In the genomic region with DNA sequence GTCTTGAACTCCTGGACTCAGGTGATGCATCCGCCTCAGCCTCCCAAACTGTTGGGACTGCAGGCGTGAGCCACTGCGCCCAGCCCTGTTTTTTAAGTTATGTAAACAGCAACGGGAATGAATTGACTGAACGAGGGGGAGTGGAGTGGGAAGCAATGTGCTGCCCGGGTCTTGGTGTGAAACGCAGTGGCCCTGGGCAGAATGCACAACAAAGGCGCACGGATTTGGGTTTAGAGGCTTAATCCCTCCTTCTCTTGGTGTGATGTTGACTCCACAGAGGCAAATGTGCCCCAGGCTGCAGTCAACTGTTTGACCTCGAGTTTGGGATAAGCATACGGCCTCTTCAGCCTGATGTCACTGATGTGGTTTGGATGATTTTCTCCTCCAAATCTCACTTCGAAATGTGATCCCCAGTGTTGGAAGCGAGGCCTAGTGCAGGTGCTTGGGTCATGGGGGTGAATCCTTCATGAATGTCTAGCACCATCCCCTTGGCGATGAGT, we compare ENCODE assay signal across 17 cellular contexts.
A peak's percentile ranks its signal among the peaks of the same experiment; 100 is the strongest.
DNase-seq lines count a peak whose midpoint lies in the region; ATAC-seq and TF ChIP-seq lines count a peak whose summit lies in the region.
"Had no signal": no experiment of that assay in that cellular context is flagged by ENCODE, and none has a peak within 500 bp of the region (broad histone marks: within the 10 kb centered on the region; RNA-seq: fewer than 3 reads in every experiment).

No MANE protein-coding gene starts in this region.

- DNase-seq in RPMI7951 (ENCODE audit: low read depth) (peak; percentile 10), chondrocyte (ENCODE audit: low spot score) (no peak), progenitor cell of endocrine pancreas (ENCODE audit: low spot score, unreplicated experiment) (no peak), COLO829 (ENCODE audit: low spot score) (no peak), foreskin keratinocyte (no peak)
- DNase-seq in activated naive CD8-positive, alpha-beta T cell treated with anti-CD3 and anti-CD28 coated beads for 36 hours, result no peak
- DNase-seq: ACHN; BE2C; CD4-positive, CD25-positive, alpha-beta regulatory T cell; DMS153; DMS79; GF-D8; GM23248 had no signal

- no peaks in the 10 kb centered on the region for H3K27me3 Mint-ChIP-seq in chondrocyte (ENCODE audit: low read depth)
- no peaks in the 10 kb centered on the region for H3K27me3 Mint-ChIP-seq in progenitor cell of endocrine pancreas
- peaks cover 8% of the 10 kb centered on the region for H3K27me3 Mint-ChIP-seq in activated naive CD8-positive, alpha-beta T cell treated with anti-CD3 and anti-CD28 coated beads for 36 hours

- H3K27ac ChIP-seq in foreskin keratinocyte, result no peak overlapping the region
- H3K27ac ChIP-seq: GM23248 had no signal

- H3K27me3 ChIP-seq in foreskin keratinocyte, result no peaks in the 10 kb centered on the region
- H3K27me3 ChIP-seq: BE2C had no signal

- ATAC-seq in GM21786 (IDR thresholded peaks at IDR 0.05; ENCODE audit: unreplicated experiment), result no peak
- ATAC-seq in foreskin keratinocyte, result no peak
- ATAC-seq: HepG2 had no signal

- peaks cover 1% of the 10 kb centered on the region for H3K36me3 Mint-ChIP-seq in chondrocyte (ENCODE audit: low read depth)
- no peaks in the 10 kb centered on the region for H3K36me3 Mint-ChIP-seq in progenitor cell of endocrine pancreas (ENCODE audit: insufficient read depth)
- H3K36me3 Mint-ChIP-seq in activated naive CD8-positive, alpha-beta T cell treated with anti-CD3 and anti-CD28 coated beads for 36 hours, result no peaks in the 10 kb centered on the region
- H3K36me3 Mint-ChIP-seq: CD4-positive, CD25-positive, alpha-beta regulatory T cell had no signal

- peaks cover 23% of the 10 kb centered on the region for H3K4me1 Mint-ChIP-seq in chondrocyte (ENCODE audit: low read depth)
- peaks cover 2% of the 10 kb centered on the region for H3K4me1 Mint-ChIP-seq in progenitor cell of endocrine pancreas (ENCODE audit: low read depth)
- no peaks in the 10 kb centered on the region for H3K4me1 Mint-ChIP-seq in activated naive CD8-positive, alpha-beta T cell treated with anti-CD3 and anti-CD28 coated beads for 36 hours
- H3K4me1 Mint-ChIP-seq: CD4-positive, CD25-positive, alpha-beta regulatory T cell; IgD-negative memory B cell had no signal

- H3K27ac Mint-ChIP-seq in chondrocyte (ENCODE audit: unreplicated experiment) (peak overlapping the region; percentile 77), progenitor cell of endocrine pancreas (peak overlapping the region; percentile 29)
- H3K27ac Mint-ChIP-seq in activated naive CD8-positive, alpha-beta T cell treated with anti-CD3 and anti-CD28 coated beads for 36 hours, result no peak overlapping the region
- H3K27ac Mint-ChIP-seq: IgD-negative memory B cell had no signal

- no peak for TF ChIP-seq CTCF in chondrocyte (IDR thresholded peaks at IDR 0.05)
- no peak for TF ChIP-seq CTCF in progenitor cell of endocrine pancreas (IDR thresholded peaks at IDR 0.05; ENCODE audit: unreplicated experiment)
- TF ChIP-seq CTCF in foreskin keratinocyte (conservative IDR thresholded peaks at IDR 0.05), result no peak

- no peaks in the 10 kb centered on the region for H3K4me1 ChIP-seq in foreskin keratinocyte
- H3K4me1 ChIP-seq: BE2C, HAP-1 had no signal

- H3K4me3 Mint-ChIP-seq in chondrocyte (ENCODE audit: unreplicated experiment), result no peak overlapping the region
- H3K4me3 Mint-ChIP-seq in progenitor cell of endocrine pancreas (ENCODE audit: low read depth), result no peak overlapping the region
- H3K4me3 Mint-ChIP-seq in activated naive CD8-positive, alpha-beta T cell treated with anti-CD3 and anti-CD28 coated beads for 36 hours, result no peak overlapping the region
- H3K4me3 Mint-ChIP-seq: CD4-positive, CD25-positive, alpha-beta regulatory T cell; IgD-negative memory B cell had no signal

- peaks cover 4% of the 10 kb centered on the region for H3K9me3 Mint-ChIP-seq in chondrocyte (ENCODE audit: low read depth)
- H3K9me3 Mint-ChIP-seq in progenitor cell of endocrine pancreas (ENCODE audit: low read depth), result no peaks in the 10 kb centered on the region
- H3K9me3 Mint-ChIP-seq in activated naive CD8-positive, alpha-beta T cell treated with anti-CD3 and anti-CD28 coated beads for 36 hours, result no peaks in the 10 kb centered on the region
